ENCODE assay signal across 12 cellular contexts in the genomic region with DNA sequence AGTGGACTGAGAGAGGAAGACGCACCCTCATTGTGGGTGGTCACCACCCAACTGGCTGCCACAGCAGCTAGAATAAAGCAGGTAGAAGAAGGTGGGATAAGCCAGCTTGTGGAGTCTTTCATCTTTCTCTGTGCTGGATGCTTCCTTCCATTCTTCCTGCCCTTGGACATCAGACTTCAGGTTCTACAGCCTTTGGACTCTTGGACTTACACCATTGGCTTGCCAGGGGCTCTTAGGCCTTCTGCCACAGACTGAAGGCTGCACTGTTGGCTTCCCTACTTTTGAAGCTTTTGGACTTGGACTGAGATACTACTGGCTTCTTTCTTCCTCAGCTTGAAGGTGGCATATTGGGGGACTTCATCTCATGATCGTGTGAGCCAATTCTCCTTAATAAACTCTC. TPM values are rescaled to one million over a fixed set of nuclear protein-coding genes. Genes with fewer than 3 reads are reported as not detected.
"Had no signal": no experiment of that assay in that cellular context is flagged by ENCODE, and none has a peak within 500 bp of the region (broad histone marks: within the 10 kb centered on the region; RNA-seq: fewer than 3 reads in every experiment).

No MANE protein-coding gene starts in this region.

- H3K4me3 ChIP-seq: GM23248, GM23338, HAP-1 had no signal

- FAIRE-seq: H1, H54 had no signal

- H3K4me2 ChIP-seq: GM23338 had no signal

- H3K36me3 ChIP-seq: HAP-1 had no signal

- H3K9ac ChIP-seq: GM23248 had no signal

- ATAC-seq: GM23338, HCT116 had no signal

- DNase-seq: GM23248, GOT3, H7, H9, HCEC 1CT, HFFc6 had no signal

- H3K4me1 ChIP-seq: HAP-1 had no signal

- H3K27ac ChIP-seq: GM23248 had no signal

- H2AFZ ChIP-seq: GM23248, GM23338 had no signal

RNA-seq across cellular contexts. Expression of a gene that starts 33.5 kb away (rescaled TPM):
- total RNA-seq: GM23248, GM23338, H1, H4, H7, H9, HFFc6 had no signal
- polyA plus RNA-seq: GM23248, H1 had no signal

RNA-seq across cellular contexts. Expression of a gene that starts 41.5 kb away (rescaled TPM):
- total RNA-seq: GM23248, GM23338, H1, H4, H9, HFFc6 had no signal
- polyA plus RNA-seq: GM23248, GM23338, H1 had no signal
